In genomic region chr7:4799508-4800268, GRCh38 we compare ENCODE assay signal across 17 cellular contexts. TPM values are rescaled to one million over a fixed set of nuclear protein-coding genes. Genes with fewer than 3 reads are reported as not detected.
A peak's percentile ranks its signal among the peaks of the same experiment; 100 is the strongest.
DNase-seq lines count a peak whose midpoint lies in the region; ATAC-seq and TF ChIP-seq lines count a peak whose summit lies in the region.
"Had no signal": no experiment of that assay in that cellular context is flagged by ENCODE, and none has a peak within 500 bp of the region (broad histone marks: within the 10 kb centered on the region; RNA-seq: fewer than 3 reads in every experiment).

No MANE protein-coding gene starts in this region.

- no peak overlapping the region for H3K27ac ChIP-seq in SJCRH30
- H3K27ac ChIP-seq: adrenal gland, HL-60, KMS-11, tibial artery, VCaP had no signal

- no peaks in the 10 kb centered on the region for H3K9me3 ChIP-seq in SJCRH30 (replicated peaks)
- H3K9me3 ChIP-seq: adrenal gland, tibial artery had no signal

- no peaks in the 10 kb centered on the region for H3K36me3 ChIP-seq in SJCRH30
- H3K36me3 ChIP-seq: adrenal gland, tibial artery had no signal

- ATAC-seq in sciatic nerve: peak; percentile 80
- ATAC-seq in HG03095 (IDR thresholded peaks at IDR 0.05; ENCODE audit: unreplicated experiment): no peak

- intact Hi-C loops in sciatic nerve (cut with DNase I): loop anchor here (5.0 kb wide), 1 partner anchor 83 kb away; the partner anchor contains the start of gene RADIL

- H3K4me1 ChIP-seq in SJCRH30: no peaks in the 10 kb centered on the region
- H3K4me1 ChIP-seq: adrenal gland, tibial artery had no signal

- TF ChIP-seq CTCF in fibroblast of villous mesenchyme (IDR thresholded peaks at IDR 0.05; ENCODE audit: insufficient read depth, low read depth, low read length): no peak

- H3K4me3 ChIP-seq in SJCRH30 (no peak overlapping the region), fibroblast of villous mesenchyme (ENCODE audit: low read depth, low read length) (no peak overlapping the region)
- H3K4me3 ChIP-seq: adrenal gland, tibial artery had no signal

- H3K27me3 ChIP-seq in SJCRH30: no peaks in the 10 kb centered on the region
- H3K27me3 ChIP-seq: adrenal gland, tibial artery had no signal

- DNase-seq in DMS53 (lab: John Stamatoyannopoulos, UW): peak; percentile 68
- DNase-seq in DMS53 treated with DMSO at 0.1 percent for 48 hours (lab: John Stamatoyannopoulos, UW; ENCODE audit: unreplicated experiment): no peak
- DNase-seq in SJCRH30: peak; percentile 35 to 38
- DNase-seq in fibroblast of villous mesenchyme (ENCODE audit: low read depth): peak; percentile 29
- DNase-seq in sciatic nerve (ENCODE audit: low spot score): peak; percentile 82
- no peak for DNase-seq in amniotic stem cell (lab: John Stamatoyannopoulos, UW)
- DNase-seq in COLO668 (lab: John Stamatoyannopoulos, UW; ENCODE audit: unreplicated experiment): no peak
- DNase-seq: 8988T; activated CD8-positive, alpha-beta memory T cell treated with anti-CD3 and anti-CD28 coated beads for 24 hours; adrenal gland; NCI-H1417 treated with DMSO at 0.1 percent for 48 hours; stimulated activated CD4-positive, alpha-beta T cell treated with anti-CD3 and anti-CD28 coated beads, Interleukin-4, amount 100 ng/mL, for 4 hours; tibial artery had no signal

RNA-seq across cellular contexts. Expression of gene AP5Z1, which starts 24.3 kb away (rescaled TPM):
- total RNA-seq in SJCRH30 (2014; rRNA removed; shearing (Covaris generic)): 13.6 and 13.8 TPM in 2 replicates
- total RNA-seq in fibroblast of villous mesenchyme: 40.2 and 59.6 TPM in 2 replicates
- total RNA-seq in sciatic nerve: 36.2 TPM

Comparison
In these comparisons a context has a peak if more than half of its experiments do, and no peak if none do; other contexts are left out.
1. DNase-seq: peak in DMS53 (single experiment), SJCRH30 (2 of 2), fibroblast of villous mesenchyme (single experiment) and sciatic nerve (single experiment); none in DMS53 treated with DMSO at 0.1 percent for 48 hours (single experiment), amniotic stem cell (single experiment) and COLO668 (single experiment).